ENCODE assay signal across 11 cellular contexts in the genomic region with DNA sequence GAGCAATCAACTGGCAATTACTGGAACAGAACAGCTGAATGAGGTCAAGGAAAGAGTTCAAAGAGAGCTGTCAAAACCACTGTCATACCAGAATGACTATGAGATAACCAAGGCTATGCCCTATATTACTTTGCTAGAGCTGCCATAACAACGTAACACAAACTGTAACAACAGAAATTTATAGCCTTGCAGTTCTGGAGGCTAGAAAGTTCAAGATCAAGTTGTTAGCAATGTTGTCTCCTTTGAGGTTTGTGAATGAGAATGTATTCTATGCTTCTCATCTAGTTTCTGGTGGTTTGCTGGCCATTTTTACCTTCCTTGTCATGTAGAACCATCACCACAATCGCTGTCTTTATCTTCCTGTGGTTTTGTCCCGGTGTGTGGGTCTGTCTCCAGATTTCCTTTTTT.
DNase-seq lines count a peak whose midpoint lies in the region; ATAC-seq and TF ChIP-seq lines count a peak whose summit lies in the region.
"Had no signal": no experiment of that assay in that cellular context is flagged by ENCODE, and none has a peak within 500 bp of the region (broad histone marks: within the 10 kb centered on the region; RNA-seq: fewer than 3 reads in every experiment).

No MANE protein-coding gene starts in this region.

- ATAC-seq in GM18870 (IDR thresholded peaks at IDR 0.05; ENCODE audit: unreplicated experiment), result peak; percentile 97
- peak; percentile 79 for ATAC-seq in GM21786 (IDR thresholded peaks at IDR 0.05; ENCODE audit: unreplicated experiment)
- peak; percentile 87 for ATAC-seq in HG03558 (IDR thresholded peaks at IDR 0.05; ENCODE audit: extremely low read depth, unreplicated experiment)
- ATAC-seq in GM19455 (IDR thresholded peaks at IDR 0.05; ENCODE audit: unreplicated experiment), result no peak
- ATAC-seq: left lobe of liver had no signal

- POLR2A ChIA-PET in HEK293T (lab: Yijun Ruan, JAX), result no interaction called here

- TF ChIP-seq CTCF in fibroblast of villous mesenchyme (IDR thresholded peaks at IDR 0.05; ENCODE audit: insufficient read depth, low read depth, low read length), result no peak

- no peak overlapping the region for H3K4me3 ChIP-seq in fibroblast of villous mesenchyme (ENCODE audit: low read depth, low read length)
- H3K4me3 ChIP-seq: thyroid gland had no signal

- CTCF ChIA-PET in HEK293T (lab: Yijun Ruan, JAX), result no interaction called here

- DNase-seq in fibroblast of villous mesenchyme (ENCODE audit: low read depth), result peak; percentile 57
- no peak for DNase-seq in HEK293T (ENCODE audit: extremely low spot score)
- DNase-seq in stimulated activated CD4-positive, alpha-beta T cell treated with anti-CD3 and anti-CD28 coated beads, Interleukin-4, amount 100 ng/mL, for 24 hours, result no peak
- DNase-seq in NCI-H1417 treated with DMSO at 0.1 percent for 48 hours (lab: John Stamatoyannopoulos, UW), result no peak
- DNase-seq: activated CD8-positive, alpha-beta memory T cell treated with anti-CD3 and anti-CD28 coated beads, Interleukin-2, amount 50 U/mL, for 48 hours; thyroid gland had no signal

TF ChIP-seq in HEK293T, 16 proteins besides CTCF, POLR2A, EP300 and RAD21:
- no peak for TF ChIP-seq TARDBP (IDR thresholded peaks at IDR 0.05)
- TF ChIP-seq ZNF384 (IDR thresholded peaks at IDR 0.05), result no peak
- TF ChIP-seq ELF4 (IDR thresholded peaks at IDR 0.05), result no peak
- no peak for TF ChIP-seq LEF1 (IDR thresholded peaks at IDR 0.05; ENCODE audit: borderline replicate concordance)
- TF ChIP-seq L3MBTL2 (conservative IDR thresholded peaks at IDR 0.05), result no peak
- TF ChIP-seq SUZ12 (IDR thresholded peaks at IDR 0.05), result no peak
- no peak for TF ChIP-seq CTBP1 (IDR thresholded peaks at IDR 0.05; ENCODE audit: borderline replicate concordance)
- no peak for TF ChIP-seq ARNT (IDR thresholded peaks at IDR 0.05)
- no peak for TF ChIP-seq HDGF (IDR thresholded peaks at IDR 0.05; ENCODE audit: borderline replicate concordance)
- TF ChIP-seq SP1 (IDR thresholded peaks at IDR 0.05), result no peak
